Comparison of ENCODE assay signal across 3 cellular contexts in the genomic region with DNA sequence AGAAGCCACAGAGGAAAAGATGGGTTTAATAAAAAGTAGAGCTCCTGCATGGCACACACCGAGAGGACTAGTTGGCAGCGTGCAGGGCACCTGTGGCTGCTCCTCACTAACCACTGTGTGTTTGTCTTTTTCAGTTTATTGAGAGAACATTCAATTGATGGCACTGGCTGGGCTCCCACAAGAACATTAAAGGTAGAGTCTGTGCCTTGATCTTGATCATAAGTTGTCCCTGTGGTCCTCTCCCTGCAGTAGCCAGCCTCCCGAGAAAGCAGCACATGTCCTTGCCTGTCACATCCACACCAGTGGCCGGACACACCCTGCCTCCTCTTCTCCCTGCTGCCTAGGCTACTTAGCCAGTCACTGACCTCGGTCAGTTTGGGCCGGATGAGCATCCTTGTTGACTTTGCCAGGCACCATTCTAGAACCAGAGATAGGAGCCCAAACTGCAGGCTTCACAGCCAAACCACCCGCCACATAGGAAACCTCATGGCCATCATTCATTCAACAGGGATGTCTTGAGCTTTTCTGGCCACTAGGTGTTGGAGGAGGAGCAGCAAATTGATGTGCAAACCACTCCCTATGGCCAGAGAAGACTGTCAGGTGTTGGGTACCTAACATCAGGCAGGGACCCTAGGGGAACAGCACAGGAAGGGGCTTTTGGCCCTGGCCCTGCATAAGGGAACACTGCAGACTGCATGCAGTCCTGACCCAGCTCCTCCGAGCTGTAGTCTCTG.
TF ChIP-seq lines count a peak whose summit lies in the region.

No MANE protein-coding gene starts in this region.

TF ChIP-seq in A549, 52 proteins besides CTCF, POLR2A, EP300 and RAD21:
- TF ChIP-seq CEBPB (IDR thresholded peaks at IDR 0.05), result no peak
- TF ChIP-seq RARB (CRISPR knock-in tag; IDR thresholded peaks at IDR 0.05), result no peak
- TF ChIP-seq MYC (IDR thresholded peaks at IDR 0.05; ENCODE audit: borderline replicate concordance, low read length), result no peak
- TF ChIP-seq JUN (IDR thresholded peaks at IDR 0.05), result no peak
- TF ChIP-seq, protein P1, sequence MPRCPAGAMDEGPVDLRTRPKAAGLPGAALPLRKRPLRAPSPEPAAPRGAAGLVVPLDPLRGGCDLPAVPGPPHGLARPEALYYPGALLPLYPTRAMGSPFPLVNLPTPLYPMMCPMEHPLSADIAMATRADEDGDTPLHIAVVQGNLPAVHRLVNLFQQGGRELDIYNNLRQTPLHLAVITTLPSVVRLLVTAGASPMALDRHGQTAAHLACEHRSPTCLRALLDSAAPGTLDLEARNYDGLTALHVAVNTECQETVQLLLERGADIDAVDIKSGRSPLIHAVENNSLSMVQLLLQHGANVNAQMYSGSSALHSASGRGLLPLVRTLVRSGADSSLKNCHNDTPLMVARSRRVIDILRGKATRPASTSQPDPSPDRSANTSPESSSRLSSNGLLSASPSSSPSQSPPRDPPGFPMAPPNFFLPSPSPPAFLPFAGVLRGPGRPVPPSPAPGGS (IDR thresholded peaks at IDR 0.05), result no peak
- TF ChIP-seq SREBF2 (IDR thresholded peaks at IDR 0.05), result no peak
- TF ChIP-seq, protein P2, sequence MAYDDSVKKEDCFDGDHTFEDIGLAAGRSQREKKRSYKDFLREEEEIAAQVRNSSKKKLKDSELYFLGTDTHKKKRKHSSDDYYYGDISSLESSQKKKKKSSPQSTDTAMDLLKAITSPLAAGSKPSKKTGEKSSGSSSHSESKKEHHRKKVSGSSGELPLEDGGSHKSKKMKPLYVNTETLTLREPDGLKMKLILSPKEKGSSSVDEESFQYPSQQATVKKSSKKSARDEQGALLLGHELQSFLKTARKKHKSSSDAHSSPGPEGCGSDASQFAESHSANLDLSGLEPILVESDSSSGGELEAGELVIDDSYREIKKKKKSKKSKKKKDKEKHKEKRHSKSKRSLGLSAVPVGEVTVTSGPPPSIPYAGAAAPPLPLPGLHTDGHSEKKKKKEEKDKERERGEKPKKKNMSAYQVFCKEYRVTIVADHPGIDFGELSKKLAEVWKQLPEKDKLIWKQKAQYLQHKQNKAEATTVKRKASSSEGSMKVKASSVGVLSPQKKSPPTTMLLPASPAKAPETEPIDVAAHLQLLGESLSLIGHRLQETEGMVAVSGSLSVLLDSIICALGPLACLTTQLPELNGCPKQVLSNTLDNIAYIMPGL (CRISPR knock-in tag; IDR thresholded peaks at IDR 0.05; ENCODE audit: borderline replicate concordance), result no peak
- TF ChIP-seq HOXA7 (CRISPR knock-in tag; IDR thresholded peaks at IDR 0.05), result no peak
- no peak for TF ChIP-seq EHMT2 (IDR thresholded peaks at IDR 0.05; ENCODE audit: low read depth)
- no peak for TF ChIP-seq ZC3H11A (IDR thresholded peaks at IDR 0.05)
- no peak for TF ChIP-seq MAFK (IDR thresholded peaks at IDR 0.05; ENCODE audit: partially characterized antibody)
- TF ChIP-seq HEYL (CRISPR knock-in tag; IDR thresholded peaks at IDR 0.05), result no peak
- no peak for TF ChIP-seq HOXB13 (CRISPR knock-in tag; IDR thresholded peaks at IDR 0.05; ENCODE audit: low read depth)
- TF ChIP-seq NFE2L2 (conservative IDR thresholded peaks at IDR 0.05; ENCODE audit: low read length), result no peak
- TF ChIP-seq PHF8 (IDR thresholded peaks at IDR 0.05; ENCODE audit: borderline replicate concordance, low read depth), result no peak

TF ChIP-seq in HCT116, 20 proteins besides CTCF, POLR2A, EP300 and RAD21:
- no peak for TF ChIP-seq EZH2phosphoT487 (IDR thresholded peaks at IDR 0.05; ENCODE audit: borderline replicate concordance)
- no peak for TF ChIP-seq FOSL1 (IDR thresholded peaks at IDR 0.05; ENCODE audit: low read depth)
- TF ChIP-seq YY1 (IDR thresholded peaks at IDR 0.05; ENCODE audit: extremely low read depth, insufficient replicate concordance, low read depth, low read length), result no peak
- TF ChIP-seq SIN3A (IDR thresholded peaks at IDR 0.05; ENCODE audit: low read depth), result no peak
- TF ChIP-seq, protein P3, sequence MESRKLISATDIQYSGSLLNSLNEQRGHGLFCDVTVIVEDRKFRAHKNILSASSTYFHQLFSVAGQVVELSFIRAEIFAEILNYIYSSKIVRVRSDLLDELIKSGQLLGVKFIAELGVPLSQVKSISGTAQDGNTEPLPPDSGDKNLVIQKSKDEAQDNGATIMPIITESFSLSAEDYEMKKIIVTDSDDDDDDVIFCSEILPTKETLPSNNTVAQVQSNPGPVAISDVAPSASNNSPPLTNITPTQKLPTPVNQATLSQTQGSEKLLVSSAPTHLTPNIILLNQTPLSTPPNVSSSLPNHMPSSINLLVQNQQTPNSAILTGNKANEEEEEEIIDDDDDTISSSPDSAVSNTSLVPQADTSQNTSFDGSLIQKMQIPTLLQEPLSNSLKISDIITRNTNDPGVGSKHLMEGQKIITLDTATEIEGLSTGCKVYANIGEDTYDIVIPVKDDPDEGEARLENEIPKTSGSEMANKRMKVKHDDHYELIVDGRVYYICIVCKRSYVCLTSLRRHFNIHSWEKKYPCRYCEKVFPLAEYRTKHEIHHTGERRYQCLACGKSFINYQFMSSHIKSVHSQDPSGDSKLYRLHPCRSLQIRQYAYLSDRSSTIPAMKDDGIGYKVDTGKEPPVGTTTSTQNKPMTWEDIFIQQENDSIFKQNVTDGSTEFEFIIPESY (IDR thresholded peaks at IDR 0.05; ENCODE audit: extremely low read depth, insufficient replicate concordance, low read length), result no peak
- TF ChIP-seq, protein P4, sequence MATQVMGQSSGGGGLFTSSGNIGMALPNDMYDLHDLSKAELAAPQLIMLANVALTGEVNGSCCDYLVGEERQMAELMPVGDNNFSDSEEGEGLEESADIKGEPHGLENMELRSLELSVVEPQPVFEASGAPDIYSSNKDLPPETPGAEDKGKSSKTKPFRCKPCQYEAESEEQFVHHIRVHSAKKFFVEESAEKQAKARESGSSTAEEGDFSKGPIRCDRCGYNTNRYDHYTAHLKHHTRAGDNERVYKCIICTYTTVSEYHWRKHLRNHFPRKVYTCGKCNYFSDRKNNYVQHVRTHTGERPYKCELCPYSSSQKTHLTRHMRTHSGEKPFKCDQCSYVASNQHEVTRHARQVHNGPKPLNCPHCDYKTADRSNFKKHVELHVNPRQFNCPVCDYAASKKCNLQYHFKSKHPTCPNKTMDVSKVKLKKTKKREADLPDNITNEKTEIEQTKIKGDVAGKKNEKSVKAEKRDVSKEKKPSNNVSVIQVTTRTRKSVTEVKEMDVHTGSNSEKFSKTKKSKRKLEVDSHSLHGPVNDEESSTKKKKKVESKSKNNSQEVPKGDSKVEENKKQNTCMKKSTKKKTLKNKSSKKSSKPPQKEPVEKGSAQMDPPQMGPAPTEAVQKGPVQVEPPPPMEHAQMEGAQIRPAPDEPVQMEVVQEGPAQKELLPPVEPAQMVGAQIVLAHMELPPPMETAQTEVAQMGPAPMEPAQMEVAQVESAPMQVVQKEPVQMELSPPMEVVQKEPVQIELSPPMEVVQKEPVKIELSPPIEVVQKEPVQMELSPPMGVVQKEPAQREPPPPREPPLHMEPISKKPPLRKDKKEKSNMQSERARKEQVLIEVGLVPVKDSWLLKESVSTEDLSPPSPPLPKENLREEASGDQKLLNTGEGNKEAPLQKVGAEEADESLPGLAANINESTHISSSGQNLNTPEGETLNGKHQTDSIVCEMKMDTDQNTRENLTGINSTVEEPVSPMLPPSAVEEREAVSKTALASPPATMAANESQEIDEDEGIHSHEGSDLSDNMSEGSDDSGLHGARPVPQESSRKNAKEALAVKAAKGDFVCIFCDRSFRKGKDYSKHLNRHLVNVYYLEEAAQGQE (IDR thresholded peaks at IDR 0.05; ENCODE audit: low read depth), result no peak
- TF ChIP-seq SP1 (IDR thresholded peaks at IDR 0.05; ENCODE audit: low read depth), result no peak
- TF ChIP-seq CEBPB (IDR thresholded peaks at IDR 0.05; ENCODE audit: low read depth), result no peak
- no peak for TF ChIP-seq EZH2 (IDR thresholded peaks at IDR 0.05)
- TF ChIP-seq TCF7L2 (IDR thresholded peaks at IDR 0.05; ENCODE audit: borderline replicate concordance, extremely low read depth, insufficient read depth, insufficient read length), result no peak
- TF ChIP-seq ZNF274 (IDR thresholded peaks at IDR 0.05; ENCODE audit: low read depth, low read length), result no peak
- no peak for TF ChIP-seq ELF1 (IDR thresholded peaks at IDR 0.05; ENCODE audit: borderline replicate concordance, low read depth)
- TF ChIP-seq SRF (IDR thresholded peaks at IDR 0.05; ENCODE audit: low read depth), result no peak
- no peak for TF ChIP-seq POLR2AphosphoS5 (IDR thresholded peaks at IDR 0.05; ENCODE audit: low read depth, low read length)
- no peak for TF ChIP-seq EGR1 (IDR thresholded peaks at IDR 0.05; ENCODE audit: low read depth)

TF ChIP-seq in HepG2, 621 proteins besides CTCF, POLR2A, EP300 and RAD21:
- TF ChIP-seq, protein P5, sequence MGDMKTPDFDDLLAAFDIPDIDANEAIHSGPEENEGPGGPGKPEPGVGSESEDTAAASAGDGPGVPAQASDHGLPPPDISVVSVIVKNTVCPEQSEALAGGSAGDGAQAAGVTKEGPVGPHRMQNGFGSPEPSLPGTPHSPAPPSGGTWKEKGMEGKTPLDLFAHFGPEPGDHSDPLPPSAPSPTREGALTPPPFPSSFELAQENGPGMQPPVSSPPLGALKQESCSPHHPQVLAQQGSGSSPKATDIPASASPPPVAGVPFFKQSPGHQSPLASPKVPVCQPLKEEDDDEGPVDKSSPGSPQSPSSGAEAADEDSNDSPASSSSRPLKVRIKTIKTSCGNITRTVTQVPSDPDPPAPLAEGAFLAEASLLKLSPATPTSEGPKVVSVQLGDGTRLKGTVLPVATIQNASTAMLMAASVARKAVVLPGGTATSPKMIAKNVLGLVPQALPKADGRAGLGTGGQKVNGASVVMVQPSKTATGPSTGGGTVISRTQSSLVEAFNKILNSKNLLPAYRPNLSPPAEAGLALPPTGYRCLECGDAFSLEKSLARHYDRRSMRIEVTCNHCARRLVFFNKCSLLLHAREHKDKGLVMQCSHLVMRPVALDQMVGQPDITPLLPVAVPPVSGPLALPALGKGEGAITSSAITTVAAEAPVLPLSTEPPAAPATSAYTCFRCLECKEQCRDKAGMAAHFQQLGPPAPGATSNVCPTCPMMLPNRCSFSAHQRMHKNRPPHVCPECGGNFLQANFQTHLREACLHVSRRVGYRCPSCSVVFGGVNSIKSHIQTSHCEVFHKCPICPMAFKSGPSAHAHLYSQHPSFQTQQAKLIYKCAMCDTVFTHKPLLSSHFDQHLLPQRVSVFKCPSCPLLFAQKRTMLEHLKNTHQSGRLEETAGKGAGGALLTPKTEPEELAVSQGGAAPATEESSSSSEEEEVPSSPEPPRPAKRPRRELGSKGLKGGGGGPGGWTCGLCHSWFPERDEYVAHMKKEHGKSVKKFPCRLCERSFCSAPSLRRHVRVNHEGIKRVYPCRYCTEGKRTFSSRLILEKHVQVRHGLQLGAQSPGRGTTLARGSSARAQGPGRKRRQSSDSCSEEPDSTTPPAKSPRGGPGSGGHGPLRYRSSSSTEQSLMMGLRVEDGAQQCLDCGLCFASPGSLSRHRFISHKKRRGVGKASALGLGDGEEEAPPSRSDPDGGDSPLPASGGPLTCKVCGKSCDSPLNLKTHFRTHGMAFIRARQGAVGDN (CRISPR knock-in tag; IDR thresholded peaks at IDR 0.05), result 0 out of 2 replicates have a peak, but pooled peaks have one; percentile 12
- TF ChIP-seq SP4 (CRISPR knock-in tag; IDR thresholded peaks at IDR 0.05), result 0 out of 2 replicates have a peak, but pooled peaks have one; percentile 9
- TF ChIP-seq STAG1 (CRISPR knock-in tag; IDR thresholded peaks at IDR 0.05), result peak; percentile 13; the same call in 1 of the 2 replicates
- TF ChIP-seq ZNF225 (CRISPR knock-in tag; IDR thresholded peaks at IDR 0.05), result 0 out of 2 replicates have a peak, but pooled peaks have one; percentile 23
- TF ChIP-seq ZNF598 (CRISPR knock-in tag; IDR thresholded peaks at IDR 0.05; ENCODE audit: borderline replicate concordance), result no peak
